Comparison of ENCODE assay signal across 14 cellular contexts in the genomic region with DNA sequence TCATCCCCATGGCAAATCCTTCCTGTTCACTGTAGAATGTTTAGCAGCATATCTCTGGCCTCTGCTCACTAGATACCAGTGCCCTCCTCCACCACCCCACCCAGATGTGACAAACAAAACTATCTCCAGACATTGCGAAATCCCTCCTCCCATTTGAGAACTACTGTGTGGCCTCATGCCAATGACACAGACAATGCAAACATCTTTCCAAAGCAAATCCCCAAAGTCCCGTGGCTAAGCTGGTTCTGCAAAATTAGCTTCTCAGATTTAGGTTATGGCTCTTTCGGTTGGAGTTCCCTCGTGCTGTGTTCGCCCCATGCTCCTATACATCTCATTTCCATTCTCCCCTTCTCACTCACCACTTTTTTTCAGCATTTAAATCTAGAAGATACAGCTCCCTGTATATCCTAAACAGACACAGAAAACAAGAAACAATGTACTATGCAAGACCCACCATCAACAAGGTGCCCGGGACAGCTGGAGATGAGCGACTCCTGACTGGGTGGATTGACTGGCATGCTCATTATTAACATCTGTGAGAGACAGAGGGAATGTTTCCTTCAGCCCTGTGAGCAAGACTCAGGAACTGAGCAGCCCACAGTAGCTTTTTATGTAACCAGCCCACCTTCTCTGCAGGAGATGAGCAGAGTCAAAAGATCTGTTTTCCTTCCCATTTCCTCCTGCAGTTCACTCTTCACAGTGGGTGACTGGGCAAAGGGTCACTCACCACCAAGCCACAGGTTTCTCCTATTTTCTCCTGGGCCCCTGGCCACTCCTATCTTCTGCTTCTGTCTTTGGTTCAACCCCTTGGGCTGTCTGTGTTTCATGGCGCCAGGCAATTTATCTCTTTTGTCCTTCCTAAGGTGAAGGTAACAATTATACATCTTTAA.
DNase-seq lines count a peak whose midpoint lies in the region; ATAC-seq and TF ChIP-seq lines count a peak whose summit lies in the region.
"Had no signal": no experiment of that assay in that cellular context is flagged by ENCODE, and none has a peak within 500 bp of the region (broad histone marks: within the 10 kb centered on the region; RNA-seq: fewer than 3 reads in every experiment).

No MANE protein-coding gene starts in this region.

- DNase-seq in natural killer cell (no peak), SHP77 (lab: John Stamatoyannopoulos, UW) (peak; percentile 49 to 60), aorta (no peak), NCI-H2107 (lab: John Stamatoyannopoulos, UW) (no peak), RKO (ENCODE audit: low spot score) (no peak), NAMALWA (ENCODE audit: low spot score) (no peak)
- no peak for DNase-seq in natural killer cell treated with Interleukin-12 subunit alpha and Interleukin-12 subunit beta and Interleukin-15 and Interleukin-18, amount 100 ng/mL, for 72 hours (ENCODE audit: low spot score)
- DNase-seq: activated CD4-positive, alpha-beta T cell treated with anti-CD3 and anti-CD28 coated beads, Interleukin-2, amount 10 ng/mL, durations not matched to agents 7 days and 5 days; stimulated activated CD4-positive, alpha-beta T cell treated with anti-CD3 and anti-CD28 coated beads, Interleukin-4, amount 100 ng/mL, for 1 hour had no signal

- no peaks in the 10 kb centered on the region for H3K27me3 ChIP-seq in iPS-20b (ENCODE audit: insufficient read depth, low read length)
- no peaks in the 10 kb centered on the region for H3K27me3 ChIP-seq in aorta (ENCODE audit: control insufficient read depth in 1 of 2, insufficient read depth in 2 of 2, low read length in 1 of 2)
- H3K27me3 ChIP-seq: tibial artery had no signal

- peaks cover 8% of the 10 kb centered on the region for H3K4me1 ChIP-seq in iPS-20b (ENCODE audit: insufficient read depth, low read length)
- no peaks in the 10 kb centered on the region for H3K4me1 ChIP-seq in aorta (ENCODE audit: control insufficient read depth in 1 of 2, insufficient read depth in 2 of 2, low read length in 2 of 2)

- no peaks in the 10 kb centered on the region for H3K36me3 ChIP-seq in iPS-20b (ENCODE audit: insufficient read depth, low read depth, low read length)
- H3K36me3 ChIP-seq in aorta (ENCODE audit: control insufficient read depth in 1 of 2, insufficient read depth in 2 of 2, low read length in 1 of 2): no peaks in the 10 kb centered on the region
- H3K36me3 ChIP-seq: tibial artery had no signal

- ATAC-seq in natural killer cell (no peak), aorta (ENCODE audit: low FRiP score) (peak; percentile 31)
- ATAC-seq in natural killer cell treated with Interleukin-12 subunit alpha and Interleukin-12 subunit beta and Interleukin-15 and Interleukin-18, amount 100 ng/mL, for 72 hours: no peak
- ATAC-seq: Panc1 had no signal

- H3K27ac ChIP-seq in iPS-20b (ENCODE audit: low read length) (no peak overlapping the region), aorta (ENCODE audit: low read depth in 1 of 2, low read length in 2 of 2) (no peak overlapping the region)
- H3K27ac ChIP-seq: C4-2B, tibial artery had no signal

- peak overlapping the region; percentile 19; the same call in 1 of the 2 replicates for H3K4me3 ChIP-seq in iPS-20b (ENCODE audit: low read length)
- H3K4me3 ChIP-seq in aorta (ENCODE audit: low read length in 2 of 2): no peak overlapping the region
- H3K4me3 ChIP-seq: tibial artery had no signal

- peak overlapping the region; percentile 21 to 22 for H3K27ac Mint-ChIP-seq in natural killer cell
- no peak overlapping the region for H3K27ac Mint-ChIP-seq in natural killer cell treated with Interleukin-12 subunit alpha and Interleukin-12 subunit beta and Interleukin-15 and Interleukin-18, amount 100 ng/mL, for 72 hours
- H3K27ac Mint-ChIP-seq: activated CD4-positive, alpha-beta T cell treated with anti-CD3 and anti-CD28 coated beads, Interleukin-2, amount 10 ng/mL, durations not matched to agents 7 days and 5 days had no signal

- no peak overlapping the region for H3K9ac ChIP-seq in iPS-20b (ENCODE audit: low read depth, low read length)

- no peaks in the 10 kb centered on the region for H3K27me3 Mint-ChIP-seq in natural killer cell (ENCODE audit: low read depth in 2 of 2)
- H3K27me3 Mint-ChIP-seq in natural killer cell treated with Interleukin-12 subunit alpha and Interleukin-12 subunit beta and Interleukin-15 and Interleukin-18, amount 100 ng/mL, for 72 hours: no peaks in the 10 kb centered on the region
- H3K27me3 Mint-ChIP-seq: activated CD4-positive, alpha-beta T cell treated with anti-CD3 and anti-CD28 coated beads, Interleukin-2, amount 10 ng/mL, durations not matched to agents 7 days and 5 days; brain had no signal

- no peak overlapping the region for H3K4me3 Mint-ChIP-seq in natural killer cell
- no peak overlapping the region for H3K4me3 Mint-ChIP-seq in natural killer cell treated with Interleukin-12 subunit alpha and Interleukin-12 subunit beta and Interleukin-15 and Interleukin-18, amount 100 ng/mL, for 72 hours
- H3K4me3 Mint-ChIP-seq: activated CD4-positive, alpha-beta T cell treated with anti-CD3 and anti-CD28 coated beads, Interleukin-2, amount 10 ng/mL, durations not matched to agents 7 days and 5 days; brain had no signal

- TF ChIP-seq CTCF in natural killer cell (IDR thresholded peaks at IDR 0.05): no peak

- H3K9me3 Mint-ChIP-seq in natural killer cell: peaks cover 4% of the 10 kb centered on the region in 2 donors
- peaks cover 30% of the 10 kb centered on the region for H3K9me3 Mint-ChIP-seq in natural killer cell treated with Interleukin-12 subunit alpha and Interleukin-12 subunit beta and Interleukin-15 and Interleukin-18, amount 100 ng/mL, for 72 hours

- intact Hi-C loops in natural killer cell (cut with micrococcal nuclease) (no loop called here), aorta (cut with DNase I) (no loop called here)

- 90 to 94% methylated on average over 8 of the region's 8 CpGs for WGBS in aorta, 2 donors

- peaks cover 39 to 61% of the 10 kb centered on the region in 2 donors for H3K4me1 Mint-ChIP-seq in natural killer cell
- H3K4me1 Mint-ChIP-seq in natural killer cell treated with Interleukin-12 subunit alpha and Interleukin-12 subunit beta and Interleukin-15 and Interleukin-18, amount 100 ng/mL, for 72 hours (ENCODE audit: low read depth in 2 of 2): peaks cover 21 to 37% of the 10 kb centered on the region in 2 donors
- H3K4me1 Mint-ChIP-seq: activated CD4-positive, alpha-beta T cell treated with anti-CD3 and anti-CD28 coated beads, Interleukin-2, amount 10 ng/mL, durations not matched to agents 7 days and 5 days had no signal

- no peaks in the 10 kb centered on the region for H3K36me3 Mint-ChIP-seq in natural killer cell
- H3K36me3 Mint-ChIP-seq in natural killer cell treated with Interleukin-12 subunit alpha and Interleukin-12 subunit beta and Interleukin-15 and Interleukin-18, amount 100 ng/mL, for 72 hours: peaks cover 46% of the 10 kb centered on the region

- H3K9me3 ChIP-seq in iPS-20b (ENCODE audit: insufficient read depth, low read depth, low read length): no peaks in the 10 kb centered on the region
- H3K9me3 ChIP-seq in aorta (ENCODE audit: control insufficient read depth, low read length): no peaks in the 10 kb centered on the region
- H3K9me3 ChIP-seq: tibial artery had no signal

Comparison
In these comparisons a context has a peak if more than half of its experiments do, and no peak if none do; other contexts are left out.
1. H3K27ac Mint-ChIP-seq: peak in natural killer cell (2 of 2); none in natural killer cell treated with Interleukin-12 subunit alpha and Interleukin-12 subunit beta and Interleukin-15 and Interleukin-18, amount 100 ng/mL, for 72 hours (0 of 2).
2. DNase-seq: peak in SHP77 (2 of 2); none in natural killer cell (single experiment), natural killer cell treated with Interleukin-12 subunit alpha and Interleukin-12 subunit beta and Interleukin-15 and Interleukin-18, amount 100 ng/mL, for 72 hours (single experiment), aorta (0 of 2), NCI-H2107 (single experiment), RKO (single experiment) and NAMALWA (single experiment).